ENCODE assay signal across 33 cellular contexts in genomic region chr2:103462101-103462500, GRCh38.
"Had no signal": no experiment of that assay in that cellular context is flagged by ENCODE, and none has a peak within 500 bp of the region (broad histone marks: within the 10 kb centered on the region; RNA-seq: fewer than 3 reads in every experiment).

No MANE protein-coding gene starts in this region.

- ATAC-seq: activated naive CD4-positive, alpha-beta T cell treated with anti-CD3 and anti-CD28 coated beads, Interleukin-2, amount 50 U/mL, for 72 hours; activated naive CD8-positive, alpha-beta T cell treated with anti-CD3 and anti-CD28 coated beads, Interleukin-2, amount 50 U/mL, for 24 hours; activated T-cell treated with anti-CD3 and anti-CD28 coated beads, Interleukin-2, amount 50 U/mL, for 4 hours; activated T-cell treated with anti-CD3 and anti-CD28 coated beads, Interleukin-2, amount 50 U/mL, for 72 hours; activated T-helper 17 cell treated with anti-CD3 and anti-CD28 coated beads, Interleukin-2, amount 50 U/mL, for 72 hours; body of pancreas had no signal

- FAIRE-seq: astrocyte, bronchial epithelial cell, colon had no signal

- H3K36me3 ChIP-seq: adrenal gland, ascending aorta, brain microvascular endothelial cell, breast epithelium, cardiac muscle cell had no signal

- H3K4me3 ChIP-seq: adrenal gland, ascending aorta, body of pancreas, breast epithelium, cardiac muscle cell had no signal

- H3K27me3 ChIP-seq: adrenal gland, ascending aorta, body of pancreas, brain microvascular endothelial cell, breast epithelium, cardiac muscle cell had no signal

- H3K27ac ChIP-seq: adrenal gland, ascending aorta, body of pancreas, brain microvascular endothelial cell, breast epithelium, cardiac muscle cell had no signal

- H3K9me3 ChIP-seq: adrenal gland, ascending aorta, body of pancreas, breast epithelium had no signal

- DNase-seq: activated effector memory CD4-positive, alpha-beta T cell treated with anti-CD3 and anti-CD28 coated beads, Interleukin-2, amount 50 U/mL, for 16 hours; activated effector memory CD4-positive, alpha-beta T cell treated with Interleukin-2 at 50 U/mL for 16 hours; activated gamma-delta T cell; activated gamma-delta T cell treated with Interleukin-2 at 50 U/mL for 16 hours; activated naive CD4-positive, alpha-beta T cell; activated naive CD4-positive, alpha-beta T cell treated with anti-CD3 and anti-CD28 coated beads for 36 hours; activated naive CD4-positive, alpha-beta T cell treated with anti-CD3 and anti-CD28 coated beads, Interleukin-2, amount 10 ng/mL, durations not matched to agents 7 days and 5 days; activated naive CD4-positive, alpha-beta T cell treated with anti-CD3 and anti-CD28 coated beads, Interleukin-2, amount 50 U/mL, for 16 hours; activated naive CD4-positive, alpha-beta T cell treated with Interleukin-2 at 50 U/mL for 16 hours; activated naive CD8-positive, alpha-beta T cell treated with anti-CD3 and anti-CD28 coated beads for 36 hours; activated naive CD8-positive, alpha-beta T cell treated with anti-CD3 and anti-CD28 coated beads, Interleukin-2, amount 10 ng/mL, durations not matched to agents 7 days and 5 days; activated naive CD8-positive, alpha-beta T cell treated with anti-CD3 and anti-CD28 coated beads, Interleukin-2, amount 50 U/mL, for 24 hours; activated T-cell treated with anti-CD3 and anti-CD28 coated beads, Interleukin-2, amount 50 U/mL, for 4 hours; activated T-cell treated with anti-CD3 and anti-CD28 coated beads, Interleukin-2, amount 50 U/mL, for 48 hours; activated T-cell treated with anti-CD3 and anti-CD28 coated beads, Interleukin-2, amount 50 U/mL, for 72 hours; adrenal gland; amniotic stem cell; amygdala; anterior cingulate cortex; aorta; body of pancreas; brain microvascular endothelial cell; caudate nucleus; central memory CD4-positive, alpha-beta T cell; cerebellar nuclear complex had no signal

- H3K4me1 ChIP-seq: adrenal gland, ascending aorta, body of pancreas, breast epithelium had no signal
